In genomic region chr11:3109434-3109833, GRCh38 we compare ENCODE assay signal across 16 cellular contexts.
"Had no signal": no experiment of that assay in that cellular context is flagged by ENCODE, and none has a peak within 500 bp of the region (broad histone marks: within the 10 kb centered on the region; RNA-seq: fewer than 3 reads in every experiment).

No MANE protein-coding gene starts in this region.

- H3K4me1 Mint-ChIP-seq: activated CD4-positive, alpha-beta memory T cell treated with anti-CD3 and anti-CD28 coated beads, Interleukin-2, amount 10 ng/mL, durations not matched to agents 7 days and 5 days; brain; mesothelial cell of epicardium; neural crest cell had no signal

- H3K4me1 ChIP-seq: thyroid gland, uterus had no signal

- H3K4me3 ChIP-seq: coronary artery, esophagus muscularis mucosa, ovary, thyroid gland, uterus had no signal

- H3K4me3 Mint-ChIP-seq: activated CD4-positive, alpha-beta memory T cell treated with anti-CD3 and anti-CD28 coated beads, Interleukin-2, amount 10 ng/mL, durations not matched to agents 7 days and 5 days; activated naive CD8-positive, alpha-beta T cell treated with anti-CD3 and anti-CD28 coated beads for 36 hours; activated T-cell treated with anti-CD3 and anti-CD28 coated beads, Interleukin-2, amount 50 U/mL, for 24 hours; brain; central memory CD8-positive, alpha-beta T cell; mesothelial cell of epicardium; neural crest cell had no signal

- H3K27me3 Mint-ChIP-seq: activated CD4-positive, alpha-beta memory T cell treated with anti-CD3 and anti-CD28 coated beads, Interleukin-2, amount 10 ng/mL, durations not matched to agents 7 days and 5 days; activated naive CD8-positive, alpha-beta T cell treated with anti-CD3 and anti-CD28 coated beads for 36 hours; activated T-cell treated with anti-CD3 and anti-CD28 coated beads, Interleukin-2, amount 50 U/mL, for 24 hours; brain; central memory CD8-positive, alpha-beta T cell had no signal

- H3K27ac ChIP-seq: coronary artery, esophagus muscularis mucosa, ovary, thyroid gland, uterus, VCaP had no signal

- H3K36me3 ChIP-seq: ovary, thyroid gland, uterus had no signal

- H3K9me3 ChIP-seq: esophagus muscularis mucosa, ovary, thyroid gland, uterus had no signal

- H3K27ac Mint-ChIP-seq: activated CD4-positive, alpha-beta memory T cell treated with anti-CD3 and anti-CD28 coated beads, Interleukin-2, amount 10 ng/mL, durations not matched to agents 7 days and 5 days; activated naive CD8-positive, alpha-beta T cell treated with anti-CD3 and anti-CD28 coated beads for 36 hours; activated T-cell treated with anti-CD3 and anti-CD28 coated beads, Interleukin-2, amount 50 U/mL, for 24 hours; brain; mesothelial cell of epicardium had no signal

- H3K27me3 ChIP-seq: esophagus muscularis mucosa, thyroid gland, uterus had no signal

- DNase-seq: activated CD4-positive, alpha-beta T cell treated with anti-CD3 and anti-CD28 coated beads for 4 hours; effector CD4-positive, alpha-beta T cell; hippocampal formation had no signal
